Comparison of ENCODE assay signal across 8 cellular contexts in the genomic region with DNA sequence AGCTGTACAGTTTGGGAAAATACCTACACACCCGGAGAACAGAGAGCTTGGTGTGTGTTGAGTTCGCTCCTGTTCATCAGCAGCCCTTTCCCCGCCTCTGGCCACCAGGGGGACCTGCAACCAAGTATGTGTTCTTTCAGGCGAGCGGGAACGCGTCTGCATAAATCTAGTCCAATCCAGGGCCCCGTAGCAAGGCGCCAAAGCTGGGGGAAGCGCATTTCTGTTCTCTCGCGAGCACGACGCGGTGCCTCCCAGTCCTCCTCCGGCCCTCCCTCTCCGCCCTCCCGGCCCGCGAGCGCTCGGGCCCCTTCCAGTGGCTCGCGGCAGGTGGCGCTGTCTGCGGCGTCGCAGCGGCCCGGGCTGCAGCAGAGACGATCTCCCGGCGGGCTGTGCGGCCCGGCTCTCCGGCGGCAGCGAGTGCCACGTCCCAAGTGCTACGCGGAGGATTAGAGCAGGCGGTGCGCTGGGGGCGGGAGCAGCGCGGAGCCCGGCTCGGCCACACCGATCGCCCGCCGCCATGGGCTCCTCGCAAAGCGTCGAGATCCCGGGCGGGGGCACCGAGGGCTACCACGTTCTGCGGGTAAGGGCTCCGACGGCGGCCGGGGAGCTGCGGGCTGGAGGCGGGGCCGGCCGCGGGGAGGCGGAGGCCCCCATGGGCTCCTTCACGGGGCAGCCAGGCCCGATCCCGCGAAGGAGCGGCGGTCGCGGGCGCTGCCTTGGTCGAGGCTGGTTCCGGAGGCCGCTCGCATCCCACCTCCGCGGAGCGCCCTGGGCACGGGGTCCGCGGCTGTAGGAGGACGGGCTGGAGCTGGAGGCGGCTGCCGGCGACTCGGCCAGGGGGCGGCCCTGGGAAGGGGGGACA. TPM values are rescaled to one million over a fixed set of nuclear protein-coding genes. Genes with fewer than 3 reads are reported as not detected.
A peak's percentile ranks its signal among the peaks of the same experiment; 100 is the strongest.
DNase-seq lines count a peak whose midpoint lies in the region; ATAC-seq and TF ChIP-seq lines count a peak whose summit lies in the region.

A gene (plus strand): TSS at position 430 of the 862 bp plus-strand sequence. CDS start 88 bp downstream, at position 518.

- peak within 1 kb of the TSS; percentile 96 for H3K4me3 Mint-ChIP-seq in activated T-cell treated with anti-CD3 and anti-CD28 coated beads, Interleukin-2, amount 50 U/mL, for 24 hours

- H3K4me1 Mint-ChIP-seq in activated T-cell treated with anti-CD3 and anti-CD28 coated beads, Interleukin-2, amount 50 U/mL, for 24 hours (ENCODE audit: low read depth): peaks cover 49% of the 10 kb centered on the region

- H3K9me3 Mint-ChIP-seq in activated T-cell treated with anti-CD3 and anti-CD28 coated beads, Interleukin-2, amount 50 U/mL, for 24 hours: no peaks in the 10 kb centered on the region

- peak; percentile 98 for DNase-seq in DMS79 treated with DMSO at 0.1 percent for 48 hours (lab: John Stamatoyannopoulos, UW)
- peak; percentile 96 for DNase-seq in KG1 (lab: John Stamatoyannopoulos, UW)
- peak; percentile 97 for DNase-seq in activated T-cell treated with anti-CD3 and anti-CD28 coated beads, Interleukin-2, amount 50 U/mL, for 24 hours
- peak; percentile 99 for DNase-seq in erythroblast (lab: John Stamatoyannopoulos, UW)
- peak; percentile 92 to 93 for DNase-seq in stimulated activated CD8-positive, alpha-beta memory T cell treated with anti-CD3 and anti-CD28 coated beads, Interleukin-7, amount 100 ng/mL, for 1 hour (ENCODE audit: low read depth in 2 of 2)

- peak; percentile 86 for TF ChIP-seq POLR2A in erythroblast (IDR thresholded peaks at IDR 0.05; ENCODE audit: low read length)

- peak; percentile 90 for ATAC-seq in GM21723 (IDR thresholded peaks at IDR 0.05; ENCODE audit: unreplicated experiment)

- H3K36me3 Mint-ChIP-seq in activated T-cell treated with anti-CD3 and anti-CD28 coated beads, Interleukin-2, amount 50 U/mL, for 24 hours (ENCODE audit: low read depth): peaks cover 38% of the 10 kb centered on the region

- H3K9ac ChIP-seq in mucosa of stomach (ENCODE audit: low read length): peak within 1 kb of the TSS; percentile 89

- H3K27ac Mint-ChIP-seq in activated T-cell treated with anti-CD3 and anti-CD28 coated beads, Interleukin-2, amount 50 U/mL, for 24 hours: peak within 1 kb of the TSS; percentile 97

- H3K4me1 ChIP-seq in mucosa of stomach (ENCODE audit: control insufficient read depth, insufficient read depth, low read length): no peaks in the 10 kb centered on the region

- no peaks in the 10 kb centered on the region for H3K27me3 Mint-ChIP-seq in activated T-cell treated with anti-CD3 and anti-CD28 coated beads, Interleukin-2, amount 50 U/mL, for 24 hours

- H3K36me3 ChIP-seq in mucosa of stomach (ENCODE audit: control insufficient read depth, insufficient read depth, low read length): no peaks in the 10 kb centered on the region

- no peaks in the 10 kb centered on the region for H3K9me3 ChIP-seq in mucosa of stomach (ENCODE audit: control insufficient read depth, low read length)

- H3K27me3 ChIP-seq in mucosa of stomach (ENCODE audit: control insufficient read depth, insufficient read depth, low read length): no peaks in the 10 kb centered on the region

- peak within 1 kb of the TSS; percentile 33 for H3K4me3 ChIP-seq in mucosa of stomach (ENCODE audit: low read length)

TF ChIP-seq in PFSK-1, 5 proteins besides CTCF, POLR2A, EP300 and RAD21:
- TF ChIP-seq SIN3A (IDR thresholded peaks at IDR 0.05; ENCODE audit: borderline replicate concordance, insufficient read depth, low read length) (no peak; the same call in 1 of the 2 replicates), FOXP2 (optimal IDR thresholded peaks at IDR 0.05; ENCODE audit: borderline replicate concordance, extremely low read depth, extremely low read length, insufficient read depth) (peak; percentile 99), POLR2AphosphoS5 (IDR thresholded peaks at IDR 0.05; ENCODE audit: low read depth, low read length) (peak; percentile 93), TAF1 (IDR thresholded peaks at IDR 0.05; ENCODE audit: borderline replicate concordance, insufficient read depth, low read length) (peak; percentile 72; the same call in 1 of the 2 replicates)
- TF ChIP-seq, protein P1, sequence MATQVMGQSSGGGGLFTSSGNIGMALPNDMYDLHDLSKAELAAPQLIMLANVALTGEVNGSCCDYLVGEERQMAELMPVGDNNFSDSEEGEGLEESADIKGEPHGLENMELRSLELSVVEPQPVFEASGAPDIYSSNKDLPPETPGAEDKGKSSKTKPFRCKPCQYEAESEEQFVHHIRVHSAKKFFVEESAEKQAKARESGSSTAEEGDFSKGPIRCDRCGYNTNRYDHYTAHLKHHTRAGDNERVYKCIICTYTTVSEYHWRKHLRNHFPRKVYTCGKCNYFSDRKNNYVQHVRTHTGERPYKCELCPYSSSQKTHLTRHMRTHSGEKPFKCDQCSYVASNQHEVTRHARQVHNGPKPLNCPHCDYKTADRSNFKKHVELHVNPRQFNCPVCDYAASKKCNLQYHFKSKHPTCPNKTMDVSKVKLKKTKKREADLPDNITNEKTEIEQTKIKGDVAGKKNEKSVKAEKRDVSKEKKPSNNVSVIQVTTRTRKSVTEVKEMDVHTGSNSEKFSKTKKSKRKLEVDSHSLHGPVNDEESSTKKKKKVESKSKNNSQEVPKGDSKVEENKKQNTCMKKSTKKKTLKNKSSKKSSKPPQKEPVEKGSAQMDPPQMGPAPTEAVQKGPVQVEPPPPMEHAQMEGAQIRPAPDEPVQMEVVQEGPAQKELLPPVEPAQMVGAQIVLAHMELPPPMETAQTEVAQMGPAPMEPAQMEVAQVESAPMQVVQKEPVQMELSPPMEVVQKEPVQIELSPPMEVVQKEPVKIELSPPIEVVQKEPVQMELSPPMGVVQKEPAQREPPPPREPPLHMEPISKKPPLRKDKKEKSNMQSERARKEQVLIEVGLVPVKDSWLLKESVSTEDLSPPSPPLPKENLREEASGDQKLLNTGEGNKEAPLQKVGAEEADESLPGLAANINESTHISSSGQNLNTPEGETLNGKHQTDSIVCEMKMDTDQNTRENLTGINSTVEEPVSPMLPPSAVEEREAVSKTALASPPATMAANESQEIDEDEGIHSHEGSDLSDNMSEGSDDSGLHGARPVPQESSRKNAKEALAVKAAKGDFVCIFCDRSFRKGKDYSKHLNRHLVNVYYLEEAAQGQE (IDR thresholded peaks at IDR 0.05; ENCODE audit: insufficient read depth in 1 of 2, low read depth in 2 of 2, low read length in 2 of 2): no peak

RNA-seq across cellular contexts. Expression of the gene that starts here (rescaled TPM):
- 96.5 TPM for polyA plus RNA-seq in PFSK-1 (2012; ENCODE audit: insufficient read length, low read depth)

Comparison
In these comparisons a context has a peak if more than half of its experiments do, and no peak if none do; other contexts are left out.
1. Peak in every context shown above with its lines: DNase-seq, ATAC-seq and H3K4me3 ChIP-seq.